Comparison of ENCODE assay signal across 14 cellular contexts in the genomic region with DNA sequence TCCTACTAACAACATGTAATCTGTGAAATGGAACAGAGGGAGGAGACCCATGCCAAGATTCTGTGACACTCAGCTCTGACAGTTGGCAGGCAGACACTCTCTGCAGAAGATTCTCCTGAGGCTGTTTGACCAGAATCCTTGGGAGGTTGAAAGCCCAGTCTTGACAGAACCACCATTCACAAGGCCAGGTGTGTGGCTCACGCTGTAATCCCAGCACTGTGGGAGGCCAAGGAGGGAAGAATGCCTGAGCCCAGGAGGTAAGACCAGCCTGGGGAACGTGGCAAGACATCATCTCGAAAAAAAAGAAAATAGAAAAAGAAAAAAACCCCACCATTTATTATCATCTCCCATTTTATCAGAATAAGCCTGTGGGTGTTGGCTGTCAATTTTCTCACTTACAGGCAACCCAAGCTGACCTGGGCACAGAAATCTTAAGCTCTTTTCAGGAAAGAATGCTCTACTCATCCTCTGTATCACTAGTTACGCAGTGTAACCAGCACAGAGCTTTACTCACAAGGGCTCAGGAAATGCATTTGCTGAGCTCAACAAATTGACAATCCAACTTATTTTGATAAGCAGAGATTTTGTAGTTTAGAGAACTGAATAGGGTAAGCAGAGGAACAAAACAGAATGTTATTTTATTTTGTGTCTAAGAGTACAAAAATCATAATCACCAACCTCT. TPM values are rescaled to one million over a fixed set of nuclear protein-coding genes. Genes with fewer than 3 reads are reported as not detected.
DNase-seq lines count a peak whose midpoint lies in the region; ATAC-seq, FAIRE-seq and TF ChIP-seq lines count a peak whose summit lies in the region.
"Not testable (repeated sequence)": the region's sequence is repeated elsewhere in the genome, so short reads cannot be mapped to it uniquely, and the experiment has no call there.
"Had no signal": no experiment of that assay in that cellular context is flagged by ENCODE, and none has a peak within 500 bp of the region (broad histone marks: within the 10 kb centered on the region; RNA-seq: fewer than 3 reads in every experiment).

No MANE protein-coding gene starts in this region.

- not testable (repeated sequence) for H3K4me3 ChIP-seq in GM23338; H1 (ENCODE audit: extremely low read depth in 1 of 4, insufficient read depth in 2 of 4, low read depth in 3 of 4, low read length in 4 of 4)

- not testable (repeated sequence) for H3K9ac ChIP-seq in H1 (replicated peaks in 1 of 4; ENCODE audit: extremely low read depth in 1 of 4, low read depth in 3 of 4, low read length in 3 of 4)

- H3K36me3 ChIP-seq in GM23338 (ENCODE audit: insufficient read depth); H1 (ENCODE audit: control insufficient read depth in 2 of 4, insufficient read depth in 4 of 4, low read length in 3 of 4): not testable (repeated sequence)

- TF ChIP-seq POLR2A in H1 (IDR thresholded peaks at IDR 0.05; ENCODE audit: control extremely low read depth in 1 of 2, low read depth in 2 of 2, low read length in 2 of 2) = not testable (repeated sequence)

- not testable (repeated sequence) for H3K27ac ChIP-seq in GM23338 (ENCODE audit: low read depth); H1 (ENCODE audit: low read depth, low read length)

- H3K27ac Mint-ChIP-seq in GM23338, WTC11: not testable (repeated sequence)

- no CpG with 5 or more reads among the region's 4 CpGs for WGBS in H1 (ENCODE audit: extremely low coverage in 1 of 2, insufficient coverage in 1 of 2, insufficient read length in 1 of 2, insufficient replicate concordance in 2 of 2, low coverage in 1 of 2, low lambda C conversion rate in 2 of 2, missing lambda C conversion rate in 1 of 2), 2 experiments

- H3K23me2 ChIP-seq in H1 (ENCODE audit: low read depth, low read length) = not testable (repeated sequence)

- TF ChIP-seq RAD21 in H1 (IDR thresholded peaks at IDR 0.05 in 1 of 2, conservative IDR thresholded peaks at IDR 0.05 in 1 of 2; ENCODE audit: low read depth in 2 of 2, low read length in 2 of 2) = not testable (repeated sequence)

- not testable (repeated sequence) for H3K4me2 ChIP-seq in GM23338; H1 (ENCODE audit: insufficient read depth in 1 of 2, low read depth in 2 of 2, low read length in 2 of 2)

- not testable (repeated sequence) for H3K79me2 ChIP-seq in GM23338 (replicated peaks; ENCODE audit: insufficient read depth); H1 (ENCODE audit: control insufficient read depth in 1 of 2, insufficient read depth in 2 of 2, low read length in 2 of 2)

- H3K4ac ChIP-seq in H1 (replicated peaks; ENCODE audit: insufficient read length, low read depth, low read length) = not testable (repeated sequence)

- not testable (repeated sequence) for H3K9me3 ChIP-seq in H1 (ENCODE audit: insufficient read depth in 2 of 2, low read depth in 1 of 2, low read length in 1 of 2)

- peak; percentile 94 for ATAC-seq in GM23338
- peak; percentile 86 for ATAC-seq in WTC11

- H3K4me1 Mint-ChIP-seq in GM23338, WTC11: not testable (repeated sequence)

- not testable (repeated sequence) for H3K9me3 Mint-ChIP-seq in GM23338, WTC11

- TF ChIP-seq CTCF in GM23338 (conservative IDR thresholded peaks at IDR 0.05; ENCODE audit: low read depth in 2 of 2); WTC11 (IDR thresholded peaks at IDR 0.05); H1 (IDR thresholded peaks at IDR 0.05; ENCODE audit: control extremely low read depth in 1 of 3, insufficient read depth in 1 of 3, low read depth in 1 of 3, low read length in 3 of 3): not testable (repeated sequence)

- not testable (repeated sequence) for H2BK120ac ChIP-seq in H1 (replicated peaks; ENCODE audit: low read depth, low read length)

- not testable (repeated sequence) for H3K4me3 Mint-ChIP-seq in GM23338, WTC11

- H2BK12ac ChIP-seq in H1 (ENCODE audit: low read depth, low read length) = not testable (repeated sequence)

- H3K14ac ChIP-seq in H1 (ENCODE audit: insufficient read length) = not testable (repeated sequence)

- H3F3A ChIP-seq in GM23338 (replicated peaks; ENCODE audit: low read depth) = not testable (repeated sequence)

- not testable (repeated sequence) for H4K91ac ChIP-seq in H1 (replicated peaks; ENCODE audit: insufficient read length, low read length)

- not testable (repeated sequence) for H2BK20ac ChIP-seq in H1 (ENCODE audit: low read length)

- not testable (repeated sequence) for TF ChIP-seq EP300 in H1 (IDR thresholded peaks at IDR 0.05; ENCODE audit: borderline replicate concordance in 1 of 2, low read depth in 2 of 2, low read length in 2 of 2)

- H3K18ac ChIP-seq in H1 (ENCODE audit: extremely low read depth, low read length) = not testable (repeated sequence)

- CTCF ChIA-PET in WTC11 (lab: Charles Lee); H1 (lab: Charles Lee; ENCODE audit: partially characterized antibody): not testable (repeated sequence)

- H3K9me2 ChIP-seq in GM23338 (ENCODE audit: insufficient read depth) = not testable (repeated sequence)

- not testable (repeated sequence) for H2AFZ ChIP-seq in GM23338; H1 (ENCODE audit: low read length)

- not testable (repeated sequence) for H3K27me3 ChIP-seq in GM23338 (ENCODE audit: insufficient read depth); H1 (replicated peaks in 1 of 4; ENCODE audit: control insufficient read depth in 3 of 4, extremely low read depth in 1 of 4, insufficient read depth in 3 of 4, low read length in 3 of 4)

- H2BK15ac ChIP-seq in H1 (ENCODE audit: low read length) = not testable (repeated sequence)

- FAIRE-seq in H1 (lab: Jason Lieb, UNC) = peak; percentile 92

- H2AK5ac ChIP-seq in H1 (ENCODE audit: low read depth, low read length) = not testable (repeated sequence)

- H3K79me1 ChIP-seq in H1 (ENCODE audit: low read depth, low read length) = not testable (repeated sequence)

- H3K27me3 Mint-ChIP-seq in GM23338 (ENCODE audit: insufficient read depth, low read depth, poor library complexity); WTC11 (ENCODE audit: low read depth): not testable (repeated sequence)

- not testable (repeated sequence) for H3K4me1 ChIP-seq in GM23338 (ENCODE audit: insufficient read depth); H1 (replicated peaks in 1 of 4; ENCODE audit: control insufficient read depth in 3 of 4, insufficient read depth in 4 of 4, low read length in 3 of 4)

- H2BK5ac ChIP-seq in H1 (ENCODE audit: low read depth, low read length) = not testable (repeated sequence)

- not testable (repeated sequence) for H3K36me3 Mint-ChIP-seq in GM23338 (ENCODE audit: low read depth); WTC11

- not testable (repeated sequence) for H3K56ac ChIP-seq in H1 (replicated peaks; ENCODE audit: insufficient read length, low read depth, low read length)

- H4K8ac ChIP-seq in H1 (ENCODE audit: extremely low read depth, insufficient read depth, low read length) = not testable (repeated sequence)

- DNase-seq in GM23338 (ENCODE audit: low spot score); WTC11 (ENCODE audit: low spot score); H1 (ENCODE audit: low read depth in 1 of 2, low spot score in 2 of 2): not testable (repeated sequence)

- H3K23ac ChIP-seq in H1 (ENCODE audit: insufficient read length) = not testable (repeated sequence)

- POLR2A ChIA-PET in WTC11 (lab: Charles Lee); H1 (lab: Charles Lee; ENCODE audit: partially characterized antibody): not testable (repeated sequence)

- H4K5ac ChIP-seq in H1 (ENCODE audit: insufficient read length, low read depth, low read length) = not testable (repeated sequence)

- not testable (repeated sequence) for H4K20me1 ChIP-seq in GM23338 (replicated peaks; ENCODE audit: insufficient read depth); H1 (replicated peaks in 1 of 2; ENCODE audit: control insufficient read depth in 1 of 2, insufficient read depth in 2 of 2, low read length in 2 of 2)

RNA-seq across cellular contexts. Expression of gene NBPF4, which starts 16.8 kb away (rescaled TPM):
- total RNA-seq in GM23338 (2014; rRNA removed; shearing (Covaris generic)) = not detected in 2 replicates
- not detected in 2 replicates for polyA plus RNA-seq in GM23338 (2016; fragmentation: Nextera tagmentation; extraction: Ambion mirVana)
- not detected in 3 replicates for total RNA-seq in WTC11 (2021)
- not detected in 2 replicates for total RNA-seq in H1 (2021; fragmentation: NEBNext Ultra II Directional; extraction: Animal tissue kit (Norgen Biotek cat#: 25700))
- not detected in 2 replicates for polyA plus RNA-seq in H1 (2011; rRNA removed)
- polyA plus RNA-seq in H1 (2011; cell fraction: cytosol; rRNA removed) = not detected
- not detected for polyA plus RNA-seq in H1 (2011; cell fraction: nucleus; rRNA removed)
- not detected in 4 replicates for polyA plus RNA-seq in H1 (2012, experiment 1 of 2)
- polyA plus RNA-seq in H1 (2012, experiment 2 of 2) = not detected
- not detected for polyA plus RNA-seq in H1 (2013, experiment 1 of 2)
- not detected for polyA plus RNA-seq in H1 (2013, experiment 2 of 2)
- polyA minus RNA-seq in H1 (2011; rRNA and poly(A)+ RNA removed) = not detected in 2 replicates
- not detected for polyA minus RNA-seq in H1 (2011; cell fraction: cytosol; rRNA and poly(A)+ RNA removed)
- polyA minus RNA-seq in H1 (2011; cell fraction: nucleus; rRNA and poly(A)+ RNA removed) = not detected
- total RNA-seq: A172; A673; B cell; Calu3; CD4-positive, CD25-positive, alpha-beta regulatory T cell; CD8-positive, alpha-beta T cell had no signal
- polyA plus RNA-seq: AG04450; BJ; CD14-positive monocyte; CD4-positive, alpha-beta memory T cell; CD4-positive, CD25-positive, alpha-beta regulatory T cell; CD8-positive, alpha-beta memory T cell had no signal
